8 cellular contexts compared by ENCODE assay signal in genomic region chr22:23913661-23914353, GRCh38. TPM values are rescaled to one million over a fixed set of nuclear protein-coding genes. Genes with fewer than 3 reads are reported as not detected.
DNase-seq lines count a peak whose midpoint lies in the region; ATAC-seq and TF ChIP-seq lines count a peak whose summit lies in the region.

No MANE protein-coding gene starts in this region.

- TF ChIP-seq CTCF in BJ (IDR thresholded peaks at IDR 0.05; ENCODE audit: insufficient read depth, low read depth, low read length) (no peak), colonic mucosa (IDR thresholded peaks at IDR 0.05) (no peak)

- no peaks in the 10 kb centered on the region for H3K9me3 ChIP-seq in colonic mucosa

- no peaks in the 10 kb centered on the region for H3K27me3 Mint-ChIP-seq in activated CD4-positive, alpha-beta T cell treated with anti-CD3 and anti-CD28 coated beads, Interleukin-2, amount 10 ng/mL, durations not matched to agents 24 days and 14 days

- H3K27ac Mint-ChIP-seq in activated CD4-positive, alpha-beta T cell treated with anti-CD3 and anti-CD28 coated beads, Interleukin-2, amount 10 ng/mL, durations not matched to agents 24 days and 14 days, result peak overlapping the region; percentile 99

- intact Hi-C loops in activated CD4-positive, alpha-beta T cell treated with anti-CD3 and anti-CD28 coated beads, Interleukin-2, amount 10 ng/mL, durations not matched to agents 24 days and 14 days (cut with micrococcal nuclease), result loop anchor here (1.0 to 5.0 kb wide), 3 partner anchors 20 to 643 kb away; partner anchors contain the start of genes GUCD1, MIF and SNRPD3
- intact Hi-C loops in colonic mucosa (cut with DNase I), result no loop called here

- H3K4me1 Mint-ChIP-seq in activated CD4-positive, alpha-beta T cell treated with anti-CD3 and anti-CD28 coated beads, Interleukin-2, amount 10 ng/mL, durations not matched to agents 24 days and 14 days, result peaks cover 26% of the 10 kb centered on the region

- H3K4me3 Mint-ChIP-seq in activated CD4-positive, alpha-beta T cell treated with anti-CD3 and anti-CD28 coated beads, Interleukin-2, amount 10 ng/mL, durations not matched to agents 24 days and 14 days, result peak overlapping the region; percentile 95

- H3K27ac ChIP-seq in colonic mucosa, result peak overlapping the region; percentile 84
- peak overlapping the region; percentile 86 for H3K27ac ChIP-seq in layer of hippocampus (ENCODE audit: low read depth, low read length)

- no peaks in the 10 kb centered on the region for H3K4me1 ChIP-seq in colonic mucosa

- POLR2A ChIA-PET in BJ (lab: Charles Lee), result interaction anchor here (0.7 to 1.4 kb wide), 2 partner anchors 20 to 224 kb away, joined by 3 to 4 read pairs; partner anchors contain the start of gene MIF

- DNase-seq in BJ (ENCODE audit: low read depth) (peak; percentile 93), NCI-H524 treated with DMSO at 0.1 percent for 48 hours (lab: John Stamatoyannopoulos, UW) (peak; percentile 97), colonic mucosa (peak; percentile 100)
- DNase-seq in activated CD4-positive, alpha-beta T cell treated with anti-CD3 and anti-CD28 coated beads, Interleukin-2, amount 10 ng/mL, durations not matched to agents 24 days and 14 days, result peak; percentile 100
- DNase-seq in stimulated activated CD4-positive, alpha-beta T cell treated with anti-CD3 and anti-CD28 coated beads, Interleukin-1b, Interleukin-23, amount 100 ng/mL, for 24 hours (ENCODE audit: low read depth in 4 of 4, low spot score in 1 of 4), result peak; percentile 98 to 100 (median 100)

- ATAC-seq in GM19324 (IDR thresholded peaks at IDR 0.05; ENCODE audit: low FRiP score, unreplicated experiment) (peak; percentile 98), HG03460 (IDR thresholded peaks at IDR 0.05; ENCODE audit: unreplicated experiment) (peak; percentile 88)

- peak overlapping the region; percentile 72 to 84 for H3K9ac ChIP-seq in colonic mucosa (ENCODE audit: low read depth in 2 of 2, low read length in 2 of 2)

- H3K36me3 ChIP-seq in BJ (ENCODE audit: control insufficient read depth, insufficient read depth, low read length), result peaks cover 3% of the 10 kb centered on the region
- H3K36me3 ChIP-seq in colonic mucosa, result no peaks in the 10 kb centered on the region

- no peaks in the 10 kb centered on the region for H3K9me3 Mint-ChIP-seq in activated CD4-positive, alpha-beta T cell treated with anti-CD3 and anti-CD28 coated beads, Interleukin-2, amount 10 ng/mL, durations not matched to agents 24 days and 14 days

- H3K4me3 ChIP-seq in BJ (ENCODE audit: low read depth, low read length) (peak overlapping the region; percentile 55), colonic mucosa (peak overlapping the region; percentile 46)

- no peaks in the 10 kb centered on the region for H3K36me3 Mint-ChIP-seq in activated CD4-positive, alpha-beta T cell treated with anti-CD3 and anti-CD28 coated beads, Interleukin-2, amount 10 ng/mL, durations not matched to agents 24 days and 14 days (ENCODE audit: low read depth)

- CTCF ChIA-PET in BJ (lab: Yijun Ruan, JAX), result interaction anchor here (0.8 to 3.1 kb wide), 4 partner anchors 8 to 146 kb away, joined by 3 to 11 read pairs (median 3); partner anchors contain the start of genes CHCHD10 and MIF

- H3K27me3 ChIP-seq in BJ (ENCODE audit: control insufficient read depth, insufficient read depth, low read length), result no peaks in the 10 kb centered on the region
- no peaks in the 10 kb centered on the region for H3K27me3 ChIP-seq in colonic mucosa
- no peaks in the 10 kb centered on the region for H3K27me3 ChIP-seq in layer of hippocampus (ENCODE audit: control insufficient read depth, insufficient read depth, low read length)

RNA-seq across cellular contexts. Expression of gene MIF, which starts 19.6 kb away (rescaled TPM):
- 202 and 246 TPM in 2 replicates for polyA plus RNA-seq in BJ (2011; rRNA removed)
- polyA minus RNA-seq in BJ (2011; rRNA and poly(A)+ RNA removed), result 65.6 and 70.0 TPM in 2 replicates
- total RNA-seq in activated CD4-positive, alpha-beta T cell treated with anti-CD3 and anti-CD28 coated beads, Interleukin-2, amount 10 ng/mL, durations not matched to agents 24 days and 14 days, result 1,352 and 1,382 TPM in 2 replicates
- 100 to 1,000 TPM; 621 to 869 TPM for total RNA-seq in colonic mucosa

RNA-seq across cellular contexts. Expression of gene GSTT2B, which starts 47.2 kb away (rescaled TPM):
- polyA plus RNA-seq in BJ (2011; rRNA removed), result 3.6 and 5.9 TPM in 2 replicates
- 0.62 TPM in 1 of 2 replicates, not detected in the other for polyA minus RNA-seq in BJ (2011; rRNA and poly(A)+ RNA removed)
- total RNA-seq in activated CD4-positive, alpha-beta T cell treated with anti-CD3 and anti-CD28 coated beads, Interleukin-2, amount 10 ng/mL, durations not matched to agents 24 days and 14 days, result 0.36 TPM in 1 of 2 replicates, not detected in the other
- 1 to 10 TPM; 2.7 to 3.4 TPM for total RNA-seq in colonic mucosa

RNA-seq across cellular contexts. Expression of gene DDTL, which starts 52.9 kb away (rescaled TPM):
- polyA plus RNA-seq in BJ (2011; rRNA removed), result 0.06 TPM in 1 of 2 replicates, not detected in the other
- polyA minus RNA-seq in BJ (2011; rRNA and poly(A)+ RNA removed), result not detected in 2 replicates
- total RNA-seq in activated CD4-positive, alpha-beta T cell treated with anti-CD3 and anti-CD28 coated beads, Interleukin-2, amount 10 ng/mL, durations not matched to agents 24 days and 14 days, result 5.0 TPM in 2 replicates
- total RNA-seq in colonic mucosa, result 1 to 10 TPM; 3.0 to 4.7 TPM

RNA-seq across cellular contexts. Expression of gene SLC2A11, which starts 56.1 kb away (rescaled TPM):
- polyA plus RNA-seq in BJ (2011; rRNA removed), result 9.6 and 14.7 TPM in 2 replicates
- polyA minus RNA-seq in BJ (2011; rRNA and poly(A)+ RNA removed), result 7.6 and 13.5 TPM in 2 replicates
- total RNA-seq in activated CD4-positive, alpha-beta T cell treated with anti-CD3 and anti-CD28 coated beads, Interleukin-2, amount 10 ng/mL, durations not matched to agents 24 days and 14 days, result 8.0 and 9.3 TPM in 2 replicates
- 1 to 10 TPM; 8.3 to 9.6 TPM for total RNA-seq in colonic mucosa

Comparison
In these comparisons a context has a peak if more than half of its experiments do, and no peak if none do; other contexts are left out.
1. Peak in every context shown above with its lines: DNase-seq, ATAC-seq, H3K4me3 ChIP-seq and H3K27ac ChIP-seq.